Comparison of ENCODE assay signal across 12 cellular contexts in the genomic region with DNA sequence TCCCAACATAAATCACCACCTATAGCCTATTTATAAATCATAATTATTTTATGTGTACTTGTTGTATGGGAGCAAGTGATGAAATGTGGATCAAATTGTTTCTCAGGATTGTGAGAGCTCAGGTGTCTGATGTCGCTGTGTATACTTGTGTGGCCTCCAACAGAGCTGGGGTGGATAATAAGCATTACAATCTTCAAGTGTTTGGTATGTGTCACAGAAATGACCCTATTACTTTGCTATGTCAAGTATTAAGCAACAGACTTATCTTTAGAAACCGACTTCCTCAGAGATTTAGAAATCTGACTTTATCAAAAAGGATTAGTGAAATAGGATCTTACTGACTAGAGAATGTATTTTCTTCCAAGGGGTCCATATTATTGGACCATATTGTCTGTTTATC.
DNase-seq lines count a peak whose midpoint lies in the region; ATAC-seq and TF ChIP-seq lines count a peak whose summit lies in the region.
"Had no signal": no experiment of that assay in that cellular context is flagged by ENCODE, and none has a peak within 500 bp of the region (broad histone marks: within the 10 kb centered on the region; RNA-seq: fewer than 3 reads in every experiment).

No MANE protein-coding gene starts in this region.

- H3K27ac Mint-ChIP-seq in endothelial cell (ENCODE audit: unreplicated experiment), result peak overlapping the region; percentile 9
- H3K27ac Mint-ChIP-seq: T-helper 1 cell treated with Interleukin-12 subunit alpha and Interleukin-12 subunit beta and Interleukin-4 antibody, amounts not matched to agents 30 μg/mL and 1 μg/mL, for 36 hours had no signal

- 82% methylated on average over 2 of the region's 2 CpGs for WGBS in suprapubic skin

- no peak overlapping the region for H3K4me3 Mint-ChIP-seq in endothelial cell (ENCODE audit: unreplicated experiment)
- H3K4me3 Mint-ChIP-seq: T-helper 1 cell treated with Interleukin-12 subunit alpha and Interleukin-12 subunit beta and Interleukin-4 antibody, amounts not matched to agents 30 μg/mL and 1 μg/mL, for 36 hours had no signal

- no peak overlapping the region for H3K9ac ChIP-seq in PC-3 (ENCODE audit: low read length)
- H3K9ac ChIP-seq: KMS-11 had no signal

- no peak overlapping the region for H3K27ac ChIP-seq in PC-3 (ENCODE audit: low read length)
- H3K27ac ChIP-seq in suprapubic skin, result no peak overlapping the region
- H3K27ac ChIP-seq: KMS-11, prostate gland had no signal

- H3K27me3 ChIP-seq in PC-3 (ENCODE audit: low read length) (no peaks in the 10 kb centered on the region), suprapubic skin (no peaks in the 10 kb centered on the region)

- H3K4me3 ChIP-seq in PC-3 (ENCODE audit: low read length) (no peak overlapping the region), suprapubic skin (no peak overlapping the region)
- H3K4me3 ChIP-seq: GM12878, prostate gland had no signal

- H3K36me3 ChIP-seq in PC-3 (ENCODE audit: low read depth, low read length) (no peaks in the 10 kb centered on the region), suprapubic skin (no peaks in the 10 kb centered on the region)
- H3K36me3 ChIP-seq: prostate gland had no signal

- H3K36me3 Mint-ChIP-seq in endothelial cell (ENCODE audit: low read depth, unreplicated experiment), result no peaks in the 10 kb centered on the region

- ATAC-seq in PC-3 (no peak), GM21423 (IDR thresholded peaks at IDR 0.05; ENCODE audit: unreplicated experiment) (no peak), GM18909 (IDR thresholded peaks at IDR 0.05; ENCODE audit: poor library complexity, unreplicated experiment) (no peak)
- ATAC-seq: GM12878 had no signal

- POLR2A ChIA-PET in PC-3 (lab: Charles Lee; ENCODE audit: unreplicated experiment), result no interaction called here

- H3K79me2 ChIP-seq in PC-3 (ENCODE audit: low read length), result no peaks in the 10 kb centered on the region

- CTCF ChIA-PET in PC-3 (lab: Charles Lee), result no interaction called here

- H3K9me2 ChIP-seq in PC-3 (replicated peaks; ENCODE audit: low read length), result no peaks in the 10 kb centered on the region

- H3F3A ChIP-seq in PC-3 (ENCODE audit: low read length, unreplicated experiment), result no peaks in the 10 kb centered on the region

- H3K9me3 ChIP-seq in PC-3 (ENCODE audit: low read length) (no peaks in the 10 kb centered on the region), suprapubic skin (no peaks in the 10 kb centered on the region)
- H3K9me3 ChIP-seq: prostate gland had no signal

- H3K4me2 ChIP-seq in PC-3 (ENCODE audit: low read length), result no peak overlapping the region
- H3K4me2 ChIP-seq: KMS-11 had no signal

- BruUV-seq in PC-3 (replicated peaks; lab: Mats Ljungman, UMichigan), result no TSS peak

- TF ChIP-seq CTCF in PC-3 (conservative IDR thresholded peaks at IDR 0.05; ENCODE audit: low read depth, low read length) (no peak), endothelial cell (IDR thresholded peaks at IDR 0.05; ENCODE audit: unreplicated experiment) (no peak), suprapubic skin (IDR thresholded peaks at IDR 0.05) (no peak)

- TF ChIP-seq POLR2A in suprapubic skin (IDR thresholded peaks at IDR 0.05), result no peak

- no peak overlapping the region for H2AFZ ChIP-seq in PC-3 (ENCODE audit: low read length)

- no peaks in the 10 kb centered on the region for H3K9me3 Mint-ChIP-seq in endothelial cell (ENCODE audit: unreplicated experiment)
- H3K9me3 Mint-ChIP-seq: T-helper 1 cell treated with Interleukin-12 subunit alpha and Interleukin-12 subunit beta and Interleukin-4 antibody, amounts not matched to agents 30 μg/mL and 1 μg/mL, for 36 hours had no signal

- peaks cover 12% of the 10 kb centered on the region for H3K4me1 Mint-ChIP-seq in endothelial cell (ENCODE audit: unreplicated experiment)

- no peaks in the 10 kb centered on the region for H3K27me3 Mint-ChIP-seq in endothelial cell (ENCODE audit: unreplicated experiment)

- DNase-seq in HCEC 1CT (peak; percentile 28), PC-3 (peak; percentile 23), endothelial cell (ENCODE audit: low spot score) (no peak), renal cortical epithelial cell (ENCODE audit: low read depth) (peak; percentile 50), suprapubic skin (ENCODE audit: low spot score in 2 of 2) (no peak)
- DNase-seq: NCI-H2029 had no signal

- no peak for TF ChIP-seq EP300 in suprapubic skin (IDR thresholded peaks at IDR 0.05)

- intact Hi-C loops in PC-3 (cut with micrococcal nuclease), result no loop called here

- peaks cover 14% of the 10 kb centered on the region for H3K4me1 ChIP-seq in PC-3 (ENCODE audit: insufficient read depth, low read length)
- H3K4me1 ChIP-seq in suprapubic skin, result no peaks in the 10 kb centered on the region
- H3K4me1 ChIP-seq: prostate gland had no signal

- no peaks in the 10 kb centered on the region for H4K20me1 ChIP-seq in PC-3 (ENCODE audit: low read length)

Comparison
In these comparisons a context has a peak if more than half of its experiments do, and no peak if none do; other contexts are left out.
1. DNase-seq: peak in HCEC 1CT (single experiment), PC-3 (single experiment) and renal cortical epithelial cell (single experiment); none in endothelial cell (single experiment) and suprapubic skin (0 of 2).